ENCODE assay signal across 1 cellular context in the genomic region with DNA sequence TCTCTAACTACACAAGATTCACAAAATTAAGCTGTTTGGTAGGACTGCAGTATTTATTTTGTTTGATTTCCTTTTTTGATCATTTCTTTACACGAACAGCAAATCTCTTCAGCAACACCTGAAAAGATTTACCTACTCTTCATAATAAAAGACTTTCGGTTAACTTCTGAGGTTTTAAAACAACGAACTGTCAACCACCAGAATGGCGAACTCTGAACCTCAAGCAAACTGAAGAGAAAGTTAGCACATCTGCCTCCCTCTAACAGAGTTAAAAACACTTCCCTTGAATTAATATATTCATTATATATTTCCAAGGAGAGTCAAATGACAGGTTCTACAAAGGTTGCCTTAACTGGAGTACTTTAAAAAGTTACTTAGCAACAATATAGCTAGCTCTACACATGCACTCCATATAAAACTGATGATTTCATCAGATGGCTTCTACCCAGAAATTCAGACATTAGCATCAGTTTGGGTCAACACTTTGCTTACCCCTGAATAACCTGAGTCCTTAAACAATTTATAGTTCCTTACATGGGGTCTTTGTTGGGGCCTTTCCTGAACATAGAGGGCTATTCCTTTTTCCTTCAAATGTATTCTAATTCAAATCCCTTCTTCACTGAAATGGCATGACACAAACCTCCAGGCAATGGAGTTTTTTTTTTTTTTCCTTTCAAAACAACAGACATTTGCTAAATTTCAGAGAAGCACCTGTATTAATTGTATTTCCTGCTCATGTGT.
A peak's percentile ranks its signal among the peaks of the same experiment; 100 is the strongest.
TF ChIP-seq lines count a peak whose summit lies in the region.

No MANE protein-coding gene starts in this region.

TF ChIP-seq in H1, 55 proteins besides CTCF, POLR2A, EP300 and RAD21:
- TF ChIP-seq, protein P1, sequence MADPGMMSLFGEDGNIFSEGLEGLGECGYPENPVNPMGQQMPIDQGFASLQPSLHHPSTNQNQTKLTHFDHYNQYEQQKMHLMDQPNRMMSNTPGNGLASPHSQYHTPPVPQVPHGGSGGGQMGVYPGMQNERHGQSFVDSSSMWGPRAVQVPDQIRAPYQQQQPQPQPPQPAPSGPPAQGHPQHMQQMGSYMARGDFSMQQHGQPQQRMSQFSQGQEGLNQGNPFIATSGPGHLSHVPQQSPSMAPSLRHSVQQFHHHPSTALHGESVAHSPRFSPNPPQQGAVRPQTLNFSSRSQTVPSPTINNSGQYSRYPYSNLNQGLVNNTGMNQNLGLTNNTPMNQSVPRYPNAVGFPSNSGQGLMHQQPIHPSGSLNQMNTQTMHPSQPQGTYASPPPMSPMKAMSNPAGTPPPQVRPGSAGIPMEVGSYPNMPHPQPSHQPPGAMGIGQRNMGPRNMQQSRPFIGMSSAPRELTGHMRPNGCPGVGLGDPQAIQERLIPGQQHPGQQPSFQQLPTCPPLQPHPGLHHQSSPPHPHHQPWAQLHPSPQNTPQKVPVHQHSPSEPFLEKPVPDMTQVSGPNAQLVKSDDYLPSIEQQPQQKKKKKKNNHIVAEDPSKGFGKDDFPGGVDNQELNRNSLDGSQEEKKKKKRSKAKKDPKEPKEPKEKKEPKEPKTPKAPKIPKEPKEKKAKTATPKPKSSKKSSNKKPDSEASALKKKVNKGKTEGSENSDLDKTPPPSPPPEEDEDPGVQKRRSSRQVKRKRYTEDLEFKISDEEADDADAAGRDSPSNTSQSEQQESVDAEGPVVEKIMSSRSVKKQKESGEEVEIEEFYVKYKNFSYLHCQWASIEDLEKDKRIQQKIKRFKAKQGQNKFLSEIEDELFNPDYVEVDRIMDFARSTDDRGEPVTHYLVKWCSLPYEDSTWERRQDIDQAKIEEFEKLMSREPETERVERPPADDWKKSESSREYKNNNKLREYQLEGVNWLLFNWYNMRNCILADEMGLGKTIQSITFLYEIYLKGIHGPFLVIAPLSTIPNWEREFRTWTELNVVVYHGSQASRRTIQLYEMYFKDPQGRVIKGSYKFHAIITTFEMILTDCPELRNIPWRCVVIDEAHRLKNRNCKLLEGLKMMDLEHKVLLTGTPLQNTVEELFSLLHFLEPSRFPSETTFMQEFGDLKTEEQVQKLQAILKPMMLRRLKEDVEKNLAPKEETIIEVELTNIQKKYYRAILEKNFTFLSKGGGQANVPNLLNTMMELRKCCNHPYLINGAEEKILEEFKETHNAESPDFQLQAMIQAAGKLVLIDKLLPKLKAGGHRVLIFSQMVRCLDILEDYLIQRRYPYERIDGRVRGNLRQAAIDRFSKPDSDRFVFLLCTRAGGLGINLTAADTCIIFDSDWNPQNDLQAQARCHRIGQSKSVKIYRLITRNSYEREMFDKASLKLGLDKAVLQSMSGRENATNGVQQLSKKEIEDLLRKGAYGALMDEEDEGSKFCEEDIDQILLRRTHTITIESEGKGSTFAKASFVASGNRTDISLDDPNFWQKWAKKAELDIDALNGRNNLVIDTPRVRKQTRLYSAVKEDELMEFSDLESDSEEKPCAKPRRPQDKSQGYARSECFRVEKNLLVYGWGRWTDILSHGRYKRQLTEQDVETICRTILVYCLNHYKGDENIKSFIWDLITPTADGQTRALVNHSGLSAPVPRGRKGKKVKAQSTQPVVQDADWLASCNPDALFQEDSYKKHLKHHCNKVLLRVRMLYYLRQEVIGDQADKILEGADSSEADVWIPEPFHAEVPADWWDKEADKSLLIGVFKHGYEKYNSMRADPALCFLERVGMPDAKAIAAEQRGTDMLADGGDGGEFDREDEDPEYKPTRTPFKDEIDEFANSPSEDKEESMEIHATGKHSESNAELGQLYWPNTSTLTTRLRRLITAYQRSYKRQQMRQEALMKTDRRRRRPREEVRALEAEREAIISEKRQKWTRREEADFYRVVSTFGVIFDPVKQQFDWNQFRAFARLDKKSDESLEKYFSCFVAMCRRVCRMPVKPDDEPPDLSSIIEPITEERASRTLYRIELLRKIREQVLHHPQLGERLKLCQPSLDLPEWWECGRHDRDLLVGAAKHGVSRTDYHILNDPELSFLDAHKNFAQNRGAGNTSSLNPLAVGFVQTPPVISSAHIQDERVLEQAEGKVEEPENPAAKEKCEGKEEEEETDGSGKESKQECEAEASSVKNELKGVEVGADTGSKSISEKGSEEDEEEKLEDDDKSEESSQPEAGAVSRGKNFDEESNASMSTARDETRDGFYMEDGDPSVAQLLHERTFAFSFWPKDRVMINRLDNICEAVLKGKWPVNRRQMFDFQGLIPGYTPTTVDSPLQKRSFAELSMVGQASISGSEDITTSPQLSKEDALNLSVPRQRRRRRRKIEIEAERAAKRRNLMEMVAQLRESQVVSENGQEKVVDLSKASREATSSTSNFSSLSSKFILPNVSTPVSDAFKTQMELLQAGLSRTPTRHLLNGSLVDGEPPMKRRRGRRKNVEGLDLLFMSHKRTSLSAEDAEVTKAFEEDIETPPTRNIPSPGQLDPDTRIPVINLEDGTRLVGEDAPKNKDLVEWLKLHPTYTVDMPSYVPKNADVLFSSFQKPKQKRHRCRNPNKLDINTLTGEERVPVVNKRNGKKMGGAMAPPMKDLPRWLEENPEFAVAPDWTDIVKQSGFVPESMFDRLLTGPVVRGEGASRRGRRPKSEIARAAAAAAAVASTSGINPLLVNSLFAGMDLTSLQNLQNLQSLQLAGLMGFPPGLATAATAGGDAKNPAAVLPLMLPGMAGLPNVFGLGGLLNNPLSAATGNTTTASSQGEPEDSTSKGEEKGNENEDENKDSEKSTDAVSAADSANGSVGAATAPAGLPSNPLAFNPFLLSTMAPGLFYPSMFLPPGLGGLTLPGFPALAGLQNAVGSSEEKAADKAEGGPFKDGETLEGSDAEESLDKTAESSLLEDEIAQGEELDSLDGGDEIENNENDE (IDR thresholded peaks at IDR 0.05; ENCODE audit: insufficient replicate concordance, low read length) = peak; percentile 59
- peak; percentile 7 for TF ChIP-seq NANOG (IDR thresholded peaks at IDR 0.05; ENCODE audit: insufficient read depth, low read depth, low read length, poor library complexity, severe bottlenecking)
- no peak for TF ChIP-seq SP4 (IDR thresholded peaks at IDR 0.05; ENCODE audit: low read length)
